9 cellular contexts compared by ENCODE assay signal in the genomic region with DNA sequence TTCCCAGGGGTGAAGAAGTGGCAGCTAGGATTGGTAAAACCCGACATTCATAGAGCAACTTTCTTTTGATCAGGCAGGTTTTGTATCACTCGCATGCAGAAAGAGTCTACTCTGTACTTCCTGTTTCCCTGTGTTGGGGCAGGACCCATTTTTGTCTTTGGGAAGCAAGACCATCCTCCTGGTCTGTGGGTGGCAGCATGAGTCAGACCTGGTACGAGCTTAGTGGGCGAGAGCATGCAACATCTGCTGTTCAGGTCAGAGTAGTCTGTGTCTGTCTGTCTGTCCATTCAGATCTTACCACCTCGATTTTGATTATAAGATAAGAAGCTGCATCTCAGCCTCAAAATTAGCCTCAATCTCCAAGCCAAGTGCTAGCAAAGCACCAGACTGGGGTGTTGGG.
DNase-seq lines count a peak whose midpoint lies in the region; ATAC-seq and TF ChIP-seq lines count a peak whose summit lies in the region.
"Had no signal": no experiment of that assay in that cellular context is flagged by ENCODE, and none has a peak within 500 bp of the region (broad histone marks: within the 10 kb centered on the region; RNA-seq: fewer than 3 reads in every experiment).

No MANE protein-coding gene starts in this region.

- H3K4me1 ChIP-seq in osteoblast (ENCODE audit: insufficient read depth, low read length) (peaks cover 38% of the 10 kb centered on the region), tibial nerve (peaks cover 0 to 58% (median 26%) of the 10 kb centered on the region in 4 donors)

- peaks cover 35% of the 10 kb centered on the region for H3K79me2 ChIP-seq in osteoblast (ENCODE audit: insufficient read depth, low read length)

- H2AFZ ChIP-seq in osteoblast (ENCODE audit: low read length) = peak overlapping the region; percentile 54
- H2AFZ ChIP-seq: PC-9 had no signal

- H3K4me3 ChIP-seq in osteoblast (ENCODE audit: insufficient read depth, low read length) (peak overlapping the region; percentile 24), tibial nerve (no peak overlapping the region)
- H3K4me3 ChIP-seq: PC-9 had no signal

- H3K4me2 ChIP-seq in osteoblast (ENCODE audit: insufficient read depth, low read length) = peak overlapping the region; percentile 51
- H3K4me2 ChIP-seq: PC-9 had no signal

- TF ChIP-seq EP300 in tibial nerve (IDR thresholded peaks at IDR 0.05) = no peak

- no peaks in the 10 kb centered on the region for H3K27me3 ChIP-seq in osteoblast (ENCODE audit: insufficient read depth, low read length)
- no peaks in the 10 kb centered on the region for H3K27me3 ChIP-seq in tibial nerve

- H3K27ac ChIP-seq in osteoblast (ENCODE audit: low read depth, low read length) = peak overlapping the region; percentile 73
- H3K27ac ChIP-seq in tibial nerve = peak overlapping the region in 1 of 4 donors; percentile 57
- H3K27ac ChIP-seq: PC-9 had no signal

- WGBS in tibial nerve, 2 donors = 67 to 70% methylated on average over 5 of the region's 5 CpGs

- no peaks in the 10 kb centered on the region for H3K9me3 ChIP-seq in osteoblast (ENCODE audit: low read depth, low read length)
- H3K9me3 ChIP-seq in tibial nerve = no peaks in the 10 kb centered on the region

- peak; percentile 61 for DNase-seq in COLO829 (ENCODE audit: low spot score)
- peak; percentile 77 to 93 for DNase-seq in NCI-H524 (lab: John Stamatoyannopoulos, UW)
- DNase-seq in activated gamma-delta T cell treated with anti-CD3 and anti-CD28 coated beads, Interleukin-2, amount 50 U/mL, for 16 hours (ENCODE audit: low read depth) = peak; percentile 35
- DNase-seq in osteoblast (ENCODE audit: insufficient read length, low spot score, missing footprints) = peak; percentile 77
- DNase-seq in tibial nerve (ENCODE audit: low spot score in 2 of 2) = no peak
- DNase-seq in NCI-H510A treated with DMSO at 0.1 percent for 48 hours (lab: John Stamatoyannopoulos, UW) = no peak
- no peak for DNase-seq in DMS153 (lab: John Stamatoyannopoulos, UW)
- DNase-seq: PC-9 had no signal

- peaks cover 9% of the 10 kb centered on the region for H4K20me1 ChIP-seq in osteoblast (ENCODE audit: insufficient read depth, low read length)

- TF ChIP-seq POLR2A in tibial nerve (IDR thresholded peaks at IDR 0.05) = no peak

- no peak for ATAC-seq in GM19035 (IDR thresholded peaks at IDR 0.05; ENCODE audit: unreplicated experiment)

- no peak for TF ChIP-seq CTCF in osteoblast (IDR thresholded peaks at IDR 0.05; ENCODE audit: extremely low read depth, low read depth, low read length)
- no peak for TF ChIP-seq CTCF in tibial nerve (IDR thresholded peaks at IDR 0.05)

- H3K36me3 ChIP-seq in osteoblast (ENCODE audit: insufficient read depth, low read length) (peaks cover 3% of the 10 kb centered on the region), tibial nerve (no peaks in the 10 kb centered on the region)

Comparison
In these comparisons a context has a peak if more than half of its experiments do, and no peak if none do; other contexts are left out.
1. DNase-seq: peak in COLO829 (single experiment), NCI-H524 (2 of 2), activated gamma-delta T cell treated with anti-CD3 and anti-CD28 coated beads, Interleukin-2, amount 50 U/mL, for 16 hours (single experiment) and osteoblast (single experiment); none in tibial nerve (0 of 2), NCI-H510A treated with DMSO at 0.1 percent for 48 hours (single experiment) and DMS153 (single experiment).